Comparison of ENCODE assay signal across 1 cellular context in the genomic region with DNA sequence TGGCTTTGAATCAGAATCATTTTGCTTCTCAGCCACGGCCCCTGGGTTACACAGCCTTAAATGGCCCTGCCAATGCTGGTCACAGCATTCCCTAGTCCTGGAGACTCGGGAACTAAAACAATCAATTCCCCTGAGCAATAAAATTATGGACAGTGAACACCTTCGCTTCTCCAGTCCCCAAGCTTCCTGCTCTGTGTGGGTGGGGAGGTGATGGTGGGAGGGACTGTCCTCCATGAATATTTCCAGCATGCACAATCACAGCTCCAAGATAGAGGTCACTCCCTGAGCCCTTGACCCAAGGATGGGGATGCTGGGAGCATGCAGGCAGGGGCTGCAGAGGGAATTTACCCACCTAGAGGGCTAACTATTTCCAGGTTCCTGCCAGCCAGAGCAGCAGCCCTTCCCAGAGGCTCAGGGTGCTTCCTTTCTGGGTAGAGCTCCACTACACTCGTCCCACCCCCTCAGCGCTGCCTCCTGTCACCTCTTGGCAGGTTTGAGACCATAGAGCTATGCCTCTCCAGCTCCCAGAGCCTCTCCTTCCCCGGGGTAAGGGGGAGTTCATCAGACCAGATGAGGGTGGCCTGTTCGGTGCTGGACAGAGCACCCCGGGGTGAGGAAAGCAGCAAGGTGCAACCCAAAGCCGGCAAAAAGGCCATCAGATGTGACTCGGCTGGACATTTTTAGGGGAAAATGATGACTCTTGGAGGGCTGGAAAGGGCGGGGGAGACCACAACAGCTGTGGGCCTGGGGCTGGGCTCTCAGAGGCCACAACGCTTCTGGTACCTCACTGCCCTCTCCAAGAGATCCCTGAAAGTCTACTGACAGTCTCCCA.
TF ChIP-seq lines count a peak whose summit lies in the region.

No MANE protein-coding gene starts in this region.

TF ChIP-seq in H1, 55 proteins besides CTCF, POLR2A, EP300 and RAD21:
- no peak for TF ChIP-seq SIX5 (IDR thresholded peaks at IDR 0.05; ENCODE audit: low read depth, low read length)
- TF ChIP-seq, protein P1, sequence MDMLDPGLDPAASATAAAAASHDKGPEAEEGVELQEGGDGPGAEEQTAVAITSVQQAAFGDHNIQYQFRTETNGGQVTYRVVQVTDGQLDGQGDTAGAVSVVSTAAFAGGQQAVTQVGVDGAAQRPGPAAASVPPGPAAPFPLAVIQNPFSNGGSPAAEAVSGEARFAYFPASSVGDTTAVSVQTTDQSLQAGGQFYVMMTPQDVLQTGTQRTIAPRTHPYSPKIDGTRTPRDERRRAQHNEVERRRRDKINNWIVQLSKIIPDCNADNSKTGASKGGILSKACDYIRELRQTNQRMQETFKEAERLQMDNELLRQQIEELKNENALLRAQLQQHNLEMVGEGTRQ (IDR thresholded peaks at IDR 0.05; ENCODE audit: low read length): no peak
- TF ChIP-seq SIRT6 (IDR thresholded peaks at IDR 0.05; ENCODE audit: low read length): no peak
- TF ChIP-seq GTF2F1 (IDR thresholded peaks at IDR 0.05; ENCODE audit: borderline replicate concordance, low read depth, low read length): no peak
- TF ChIP-seq TBP (IDR thresholded peaks at IDR 0.05; ENCODE audit: low read depth, low read length): no peak
- TF ChIP-seq RXRA (IDR thresholded peaks at IDR 0.05; ENCODE audit: insufficient read depth, low read depth, low read length): no peak
- peak; percentile 27 for TF ChIP-seq EZH2 (IDR thresholded peaks at IDR 0.05; ENCODE audit: low read depth, low read length, severe bottlenecking)
- TF ChIP-seq CBX8 (IDR thresholded peaks at IDR 0.05; ENCODE audit: borderline replicate concordance, low read depth, low read length): no peak
- TF ChIP-seq RNF2 (IDR thresholded peaks at IDR 0.05; ENCODE audit: borderline replicate concordance, low read depth, low read length, missing control alignments, poor library complexity, severe bottlenecking): no peak
- TF ChIP-seq TAF7 (optimal IDR thresholded peaks at IDR 0.05; ENCODE audit: borderline replicate concordance, low read depth, low read length): no peak
- TF ChIP-seq BCL11A (IDR thresholded peaks at IDR 0.05; ENCODE audit: low read depth in 2 of 2, low read length in 2 of 2): no peak
- 0 out of 2 replicates have a peak, but pooled peaks have one; percentile 21 for TF ChIP-seq SUZ12 (IDR thresholded peaks at IDR 0.05; ENCODE audit: low read length)
- TF ChIP-seq SAP30 (IDR thresholded peaks at IDR 0.05; ENCODE audit: insufficient read depth, insufficient replicate concordance, low read length): no peak
